ENCODE assay signal across 1 cellular context in genomic region chr15:42493694-42494093, GRCh38.
TF ChIP-seq lines count a peak whose summit lies in the region.

No MANE protein-coding gene starts in this region.

TF ChIP-seq in IMR-90, 13 proteins besides CTCF, POLR2A, EP300 and RAD21:
- TF ChIP-seq, protein P1, sequence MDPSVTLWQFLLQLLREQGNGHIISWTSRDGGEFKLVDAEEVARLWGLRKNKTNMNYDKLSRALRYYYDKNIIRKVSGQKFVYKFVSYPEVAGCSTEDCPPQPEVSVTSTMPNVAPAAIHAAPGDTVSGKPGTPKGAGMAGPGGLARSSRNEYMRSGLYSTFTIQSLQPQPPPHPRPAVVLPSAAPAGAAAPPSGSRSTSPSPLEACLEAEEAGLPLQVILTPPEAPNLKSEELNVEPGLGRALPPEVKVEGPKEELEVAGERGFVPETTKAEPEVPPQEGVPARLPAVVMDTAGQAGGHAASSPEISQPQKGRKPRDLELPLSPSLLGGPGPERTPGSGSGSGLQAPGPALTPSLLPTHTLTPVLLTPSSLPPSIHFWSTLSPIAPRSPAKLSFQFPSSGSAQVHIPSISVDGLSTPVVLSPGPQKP (IDR thresholded peaks at IDR 0.05; ENCODE audit: borderline replicate concordance, low read depth, low read length) = no peak
- no peak for TF ChIP-seq CEBPB (IDR thresholded peaks at IDR 0.05; ENCODE audit: low read depth, low read length)
- no peak for TF ChIP-seq FOS (IDR thresholded peaks at IDR 0.05; ENCODE audit: low read depth, low read length)
- no peak for TF ChIP-seq MAZ (IDR thresholded peaks at IDR 0.05; ENCODE audit: borderline replicate concordance, low read depth, low read length)
- TF ChIP-seq MAFK (IDR thresholded peaks at IDR 0.05; ENCODE audit: low read depth, low read length) = no peak
- TF ChIP-seq MXI1 (IDR thresholded peaks at IDR 0.05; ENCODE audit: borderline replicate concordance, low read depth, low read length) = no peak
- TF ChIP-seq SMC3 (IDR thresholded peaks at IDR 0.05; ENCODE audit: low read depth, low read length) = no peak
- no peak for TF ChIP-seq NFE2L2 (IDR thresholded peaks at IDR 0.05; ENCODE audit: low read depth, low read length)
- TF ChIP-seq USF2 (IDR thresholded peaks at IDR 0.05; ENCODE audit: low read depth, low read length) = no peak
- no peak for TF ChIP-seq RFX5 (IDR thresholded peaks at IDR 0.05; ENCODE audit: low read depth, low read length)
- TF ChIP-seq BHLHE40 (IDR thresholded peaks at IDR 0.05; ENCODE audit: low read depth, low read length) = no peak
- no peak for TF ChIP-seq RCOR1 (IDR thresholded peaks at IDR 0.05; ENCODE audit: insufficient replicate concordance, low read length)
